1 cellular context compared by ENCODE assay signal in the genomic region with DNA sequence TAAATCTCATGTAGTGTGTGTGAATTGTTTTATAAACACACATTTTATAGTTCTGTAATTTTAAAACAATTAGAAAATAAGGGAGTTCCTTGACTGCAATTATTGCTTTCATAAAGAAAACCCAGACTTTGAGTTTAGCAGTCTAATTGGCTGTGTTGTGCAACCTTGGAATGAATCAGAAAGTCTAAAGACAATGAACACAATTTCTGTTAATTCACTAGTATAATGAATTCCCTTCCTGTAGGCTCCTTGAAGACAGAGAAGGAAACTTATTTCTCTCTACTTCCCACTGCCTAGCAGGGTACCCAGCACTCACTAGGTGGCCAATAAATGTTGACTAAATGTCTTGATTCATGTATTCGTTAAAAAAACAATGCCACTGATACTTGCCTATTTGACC.
TF ChIP-seq lines count a peak whose summit lies in the region.

No MANE protein-coding gene starts in this region.

TF ChIP-seq in A549, 52 proteins besides CTCF, POLR2A, EP300 and RAD21 (continued from another document):
- TF ChIP-seq NPAS2 (CRISPR knock-in tag; IDR thresholded peaks at IDR 0.05; ENCODE audit: borderline replicate concordance): no peak
- no peak for TF ChIP-seq PBX3 (IDR thresholded peaks at IDR 0.05)
- no peak for TF ChIP-seq HES2 (IDR thresholded peaks at IDR 0.05)
- no peak for TF ChIP-seq FOSB (CRISPR knock-in tag; IDR thresholded peaks at IDR 0.05)
- TF ChIP-seq RFX5 (IDR thresholded peaks at IDR 0.05): no peak
- no peak for TF ChIP-seq MAZ (IDR thresholded peaks at IDR 0.05; ENCODE audit: borderline replicate concordance, low read depth, low read length)
- no peak for TF ChIP-seq USF2 (IDR thresholded peaks at IDR 0.05)
- no peak for TF ChIP-seq TFCP2L1 (CRISPR knock-in tag; IDR thresholded peaks at IDR 0.05)
- no peak for TF ChIP-seq RCOR1 (IDR thresholded peaks at IDR 0.05; ENCODE audit: low read depth, low read length)
- no peak for TF ChIP-seq ZC3H11A (IDR thresholded peaks at IDR 0.05)
- TF ChIP-seq CHD4 (IDR thresholded peaks at IDR 0.05; ENCODE audit: borderline replicate concordance): no peak
- no peak for TF ChIP-seq HMGXB4 (CRISPR knock-in tag; IDR thresholded peaks at IDR 0.05; ENCODE audit: borderline replicate concordance)
- TF ChIP-seq NFE2L2 (conservative IDR thresholded peaks at IDR 0.05; ENCODE audit: low read length): no peak
- no peak for TF ChIP-seq NR3C1 (IDR thresholded peaks at IDR 0.05)
- TF ChIP-seq MAX (IDR thresholded peaks at IDR 0.05): no peak
